Comparison of ENCODE assay signal across 27 cellular contexts in the genomic region with DNA sequence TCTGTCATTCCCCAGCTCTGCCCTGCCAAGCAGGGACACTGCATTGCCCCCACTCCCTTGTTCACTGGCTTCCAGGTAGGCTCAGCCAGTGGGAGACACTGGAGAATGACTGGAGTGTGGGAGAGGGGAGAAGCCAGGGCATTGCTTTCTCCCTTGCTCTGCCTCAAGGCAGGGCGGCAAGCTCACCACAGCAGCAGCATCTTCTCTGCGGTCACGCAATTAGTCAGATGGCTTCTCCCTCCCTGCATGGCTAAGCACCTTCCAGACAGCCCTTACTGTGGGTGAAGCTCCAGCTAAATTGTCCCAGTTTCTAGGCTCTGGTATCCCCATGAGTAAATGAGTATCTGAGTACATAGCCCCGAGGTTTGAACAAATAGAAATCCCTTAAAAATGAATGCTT.
"Had no signal": no experiment of that assay in that cellular context is flagged by ENCODE, and none has a peak within 500 bp of the region (broad histone marks: within the 10 kb centered on the region; RNA-seq: fewer than 3 reads in every experiment).

No MANE protein-coding gene starts in this region.

- DNase-seq: activated CD4-positive, alpha-beta memory T cell treated with anti-CD3 and anti-CD28 coated beads for 36 hours; activated CD4-positive, alpha-beta T cell treated with anti-CD3 and anti-CD28 coated beads for 36 hours; activated CD4-positive, alpha-beta T cell treated with anti-CD3 and anti-CD28 coated beads, Interleukin-2, amount 10 ng/mL, durations not matched to agents 24 days and 14 days; activated CD4-positive, CD25-positive, alpha-beta regulatory T cell; activated CD4-positive, CD25-positive, alpha-beta regulatory T cell treated with anti-CD3 and anti-CD28 coated beads, Interleukin-2, amount 50 U/mL, for 72 hours; activated CD8-positive, alpha-beta memory T cell treated with anti-CD3 and anti-CD28 coated beads, Interleukin-2, amount 10 ng/mL, durations not matched to agents 7 days and 5 days; activated CD8-positive, alpha-beta memory T cell treated with anti-CD3 and anti-CD28 coated beads, Interleukin-2, amount 50 U/mL, for 4 hours; activated CD8-positive, alpha-beta T cell treated with anti-CD3 and anti-CD28 coated beads, Interleukin-2, amount 10 ng/mL, durations not matched to agents 7 days and 5 days; activated gamma-delta T cell treated with Interleukin-2 at 50 U/mL for 16 hours; activated naive CD4-positive, alpha-beta T cell treated with Interleukin-2 at 50 U/mL for 16 hours; activated naive CD8-positive, alpha-beta T cell treated with anti-CD3 and anti-CD28 coated beads, Interleukin-2, amount 10 ng/mL, durations not matched to agents 7 days and 5 days; activated T-cell treated with anti-CD3 and anti-CD28 coated beads, Interleukin-2, amount 50 U/mL, for 1 hour; activated T-cell treated with anti-CD3 and anti-CD28 coated beads, Interleukin-2, amount 50 U/mL, for 72 hours; brain microvascular endothelial cell; cortex of kidney; dermis blood vessel endothelial cell; effector CD4-positive, alpha-beta T cell; effector memory CD8-positive, alpha-beta T cell; erythroblast; glutamatergic neuron; heart left ventricle; T-helper 2 cell had no signal

- H3K27ac Mint-ChIP-seq: activated CD4-positive, alpha-beta memory T cell treated with anti-CD3 and anti-CD28 coated beads for 36 hours; activated CD4-positive, alpha-beta T cell treated with anti-CD3 and anti-CD28 coated beads for 36 hours; activated CD4-positive, alpha-beta T cell treated with anti-CD3 and anti-CD28 coated beads, Interleukin-2, amount 10 ng/mL, durations not matched to agents 24 days and 14 days; activated CD8-positive, alpha-beta memory T cell treated with anti-CD3 and anti-CD28 coated beads, Interleukin-2, amount 10 ng/mL, durations not matched to agents 7 days and 5 days; activated CD8-positive, alpha-beta T cell treated with anti-CD3 and anti-CD28 coated beads, Interleukin-2, amount 10 ng/mL, durations not matched to agents 7 days and 5 days; activated naive CD4-positive, alpha-beta T cell treated with anti-CD3 and anti-CD28 coated beads, Interleukin-2, amount 50 U/mL, for 72 hours; activated naive CD8-positive, alpha-beta T cell treated with anti-CD3 and anti-CD28 coated beads, Interleukin-2, amount 10 ng/mL, durations not matched to agents 7 days and 5 days; activated T-cell treated with anti-CD3 and anti-CD28 coated beads, Interleukin-2, amount 50 U/mL, for 72 hours; effector memory CD8-positive, alpha-beta T cell had no signal

- H3K36me3 Mint-ChIP-seq: activated CD4-positive, alpha-beta memory T cell treated with anti-CD3 and anti-CD28 coated beads for 36 hours; activated CD8-positive, alpha-beta memory T cell treated with anti-CD3 and anti-CD28 coated beads, Interleukin-2, amount 10 ng/mL, durations not matched to agents 7 days and 5 days; activated naive CD4-positive, alpha-beta T cell treated with anti-CD3 and anti-CD28 coated beads, Interleukin-2, amount 50 U/mL, for 72 hours; activated naive CD8-positive, alpha-beta T cell treated with anti-CD3 and anti-CD28 coated beads, Interleukin-2, amount 10 ng/mL, durations not matched to agents 7 days and 5 days had no signal

- H3K4me1 ChIP-seq: esophagus muscularis mucosa, heart left ventricle had no signal

- H3K36me3 ChIP-seq: brain microvascular endothelial cell, esophagus muscularis mucosa, heart left ventricle had no signal

- H3K4me1 Mint-ChIP-seq: activated CD4-positive, alpha-beta T cell treated with anti-CD3 and anti-CD28 coated beads for 36 hours; activated CD4-positive, alpha-beta T cell treated with anti-CD3 and anti-CD28 coated beads, Interleukin-2, amount 10 ng/mL, durations not matched to agents 24 days and 14 days; activated CD8-positive, alpha-beta memory T cell treated with anti-CD3 and anti-CD28 coated beads, Interleukin-2, amount 10 ng/mL, durations not matched to agents 7 days and 5 days; activated naive CD8-positive, alpha-beta T cell treated with anti-CD3 and anti-CD28 coated beads, Interleukin-2, amount 10 ng/mL, durations not matched to agents 7 days and 5 days; central memory CD8-positive, alpha-beta T cell had no signal

- H3K9me3 Mint-ChIP-seq: activated CD4-positive, alpha-beta memory T cell treated with anti-CD3 and anti-CD28 coated beads for 36 hours; activated naive CD4-positive, alpha-beta T cell treated with anti-CD3 and anti-CD28 coated beads, Interleukin-2, amount 50 U/mL, for 72 hours had no signal

- H3K4me3 ChIP-seq: esophagus muscularis mucosa, heart left ventricle had no signal

- H3K9me3 ChIP-seq: esophagus muscularis mucosa had no signal

- H3K4me3 Mint-ChIP-seq: activated CD4-positive, alpha-beta memory T cell treated with anti-CD3 and anti-CD28 coated beads for 36 hours; activated CD4-positive, alpha-beta T cell treated with anti-CD3 and anti-CD28 coated beads for 36 hours; activated CD4-positive, alpha-beta T cell treated with anti-CD3 and anti-CD28 coated beads, Interleukin-2, amount 10 ng/mL, durations not matched to agents 24 days and 14 days; activated CD8-positive, alpha-beta memory T cell treated with anti-CD3 and anti-CD28 coated beads, Interleukin-2, amount 10 ng/mL, durations not matched to agents 7 days and 5 days; activated CD8-positive, alpha-beta T cell treated with anti-CD3 and anti-CD28 coated beads, Interleukin-2, amount 10 ng/mL, durations not matched to agents 7 days and 5 days; activated naive CD8-positive, alpha-beta T cell treated with anti-CD3 and anti-CD28 coated beads, Interleukin-2, amount 10 ng/mL, durations not matched to agents 7 days and 5 days; activated T-cell treated with anti-CD3 and anti-CD28 coated beads, Interleukin-2, amount 50 U/mL, for 72 hours; central memory CD8-positive, alpha-beta T cell; effector memory CD8-positive, alpha-beta T cell had no signal

- H3K27me3 Mint-ChIP-seq: activated CD4-positive, alpha-beta memory T cell treated with anti-CD3 and anti-CD28 coated beads for 36 hours; activated CD8-positive, alpha-beta memory T cell treated with anti-CD3 and anti-CD28 coated beads, Interleukin-2, amount 10 ng/mL, durations not matched to agents 7 days and 5 days; central memory CD8-positive, alpha-beta T cell; effector memory CD8-positive, alpha-beta T cell had no signal

- FAIRE-seq: astrocyte, bronchial epithelial cell had no signal

- H3K27ac ChIP-seq: brain microvascular endothelial cell, esophagus muscularis mucosa, heart left ventricle had no signal

- H3K27me3 ChIP-seq: brain microvascular endothelial cell, esophagus muscularis mucosa, heart left ventricle had no signal
